1 cellular context compared by ENCODE assay signal in the genomic region with DNA sequence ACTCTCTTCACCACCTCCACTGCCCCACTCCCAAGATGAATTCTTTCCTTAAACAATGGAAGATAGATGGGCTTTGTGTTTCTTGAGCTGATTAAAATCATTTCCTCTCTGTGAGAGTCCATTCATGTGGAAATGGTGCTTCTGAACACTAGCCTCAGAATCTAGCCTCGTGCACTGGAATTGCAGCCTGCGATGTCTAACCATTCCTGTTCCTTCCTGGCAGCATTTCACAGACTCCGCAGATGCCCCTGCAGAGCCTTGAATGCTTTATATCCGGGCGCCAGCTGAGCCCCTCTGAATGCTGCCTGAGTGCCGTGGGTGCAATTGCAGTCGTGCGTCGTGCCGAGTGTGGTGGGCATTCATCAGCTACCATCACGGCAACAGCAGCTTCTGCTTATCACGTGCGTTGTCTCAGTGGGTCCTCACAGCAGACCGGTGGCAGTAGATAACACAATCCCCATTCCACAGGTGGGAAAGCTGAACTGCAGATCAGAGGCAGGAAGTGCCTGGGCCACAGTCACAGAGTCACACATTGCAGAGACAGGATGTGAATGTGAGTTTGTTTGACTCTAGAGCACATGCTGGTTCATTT.
TF ChIP-seq lines count a peak whose summit lies in the region.

No MANE protein-coding gene starts in this region.

TF ChIP-seq in WTC11, 78 proteins besides CTCF, POLR2A, EP300 and RAD21 (continued from another document and continues in another):
- TF ChIP-seq, protein P1, sequence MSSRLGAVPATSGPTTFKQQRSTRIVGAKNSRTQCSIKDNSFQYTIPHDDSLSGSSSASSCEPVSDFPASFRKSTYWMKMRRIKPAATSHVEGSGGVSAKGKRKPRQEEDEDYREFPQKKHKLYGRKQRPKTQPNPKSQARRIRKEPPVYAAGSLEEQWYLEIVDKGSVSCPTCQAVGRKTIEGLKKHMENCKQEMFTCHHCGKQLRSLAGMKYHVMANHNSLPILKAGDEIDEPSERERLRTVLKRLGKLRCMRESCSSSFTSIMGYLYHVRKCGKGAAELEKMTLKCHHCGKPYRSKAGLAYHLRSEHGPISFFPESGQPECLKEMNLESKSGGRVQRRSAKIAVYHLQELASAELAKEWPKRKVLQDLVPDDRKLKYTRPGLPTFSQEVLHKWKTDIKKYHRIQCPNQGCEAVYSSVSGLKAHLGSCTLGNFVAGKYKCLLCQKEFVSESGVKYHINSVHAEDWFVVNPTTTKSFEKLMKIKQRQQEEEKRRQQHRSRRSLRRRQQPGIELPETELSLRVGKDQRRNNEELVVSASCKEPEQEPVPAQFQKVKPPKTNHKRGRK (CRISPR knock-in tag; IDR thresholded peaks at IDR 0.05; ENCODE audit: borderline replicate concordance), result no peak
- TF ChIP-seq ZNF423 (CRISPR knock-in tag; IDR thresholded peaks at IDR 0.05) (peak; percentile 91), NFYB (CRISPR knock-in tag; conservative IDR thresholded peaks at IDR 0.05; ENCODE audit: low read depth) (no peak), ZBTB21 (CRISPR knock-in tag; IDR thresholded peaks at IDR 0.05; ENCODE audit: borderline replicate concordance) (peak; percentile 37; the same call in 1 of the 2 replicates), CREM (CRISPR knock-in tag; IDR thresholded peaks at IDR 0.05) (0 out of 2 replicates have a peak, but pooled peaks have one; percentile 26), ZNF671 (CRISPR knock-in tag; IDR thresholded peaks at IDR 0.05) (no peak), SOX15 (CRISPR knock-in tag; IDR thresholded peaks at IDR 0.05) (no peak), NFE2L1 (CRISPR knock-in tag; IDR thresholded peaks at IDR 0.05) (no peak), JUN (CRISPR knock-in tag; IDR thresholded peaks at IDR 0.05) (no peak), ZNF121 (CRISPR knock-in tag; IDR thresholded peaks at IDR 0.05) (no peak), HMGA2 (CRISPR knock-in tag; IDR thresholded peaks at IDR 0.05) (no peak), ZNF263 (CRISPR knock-in tag; IDR thresholded peaks at IDR 0.05; ENCODE audit: low read depth) (no peak), ZNF416 (CRISPR knock-in tag; IDR thresholded peaks at IDR 0.05) (no peak), JAZF1 (CRISPR knock-in tag; IDR thresholded peaks at IDR 0.05) (no peak), CREB1 (CRISPR knock-in tag; IDR thresholded peaks at IDR 0.05) (no peak), TEAD1 (CRISPR knock-in tag; IDR thresholded peaks at IDR 0.05) (peak; percentile 57; the same call in 1 of the 2 replicates), ZNF219 (CRISPR knock-in tag; IDR thresholded peaks at IDR 0.05; ENCODE audit: borderline replicate concordance) (no peak), SP1 (CRISPR knock-in tag; conservative IDR thresholded peaks at IDR 0.05) (0 out of 2 replicates have a peak, but pooled peaks have one; percentile 15), GTF2I (CRISPR knock-in tag; conservative IDR thresholded peaks at IDR 0.05) (no peak), RELA (CRISPR knock-in tag; IDR thresholded peaks at IDR 0.05; ENCODE audit: borderline replicate concordance) (no peak)
- TF ChIP-seq, protein P2, sequence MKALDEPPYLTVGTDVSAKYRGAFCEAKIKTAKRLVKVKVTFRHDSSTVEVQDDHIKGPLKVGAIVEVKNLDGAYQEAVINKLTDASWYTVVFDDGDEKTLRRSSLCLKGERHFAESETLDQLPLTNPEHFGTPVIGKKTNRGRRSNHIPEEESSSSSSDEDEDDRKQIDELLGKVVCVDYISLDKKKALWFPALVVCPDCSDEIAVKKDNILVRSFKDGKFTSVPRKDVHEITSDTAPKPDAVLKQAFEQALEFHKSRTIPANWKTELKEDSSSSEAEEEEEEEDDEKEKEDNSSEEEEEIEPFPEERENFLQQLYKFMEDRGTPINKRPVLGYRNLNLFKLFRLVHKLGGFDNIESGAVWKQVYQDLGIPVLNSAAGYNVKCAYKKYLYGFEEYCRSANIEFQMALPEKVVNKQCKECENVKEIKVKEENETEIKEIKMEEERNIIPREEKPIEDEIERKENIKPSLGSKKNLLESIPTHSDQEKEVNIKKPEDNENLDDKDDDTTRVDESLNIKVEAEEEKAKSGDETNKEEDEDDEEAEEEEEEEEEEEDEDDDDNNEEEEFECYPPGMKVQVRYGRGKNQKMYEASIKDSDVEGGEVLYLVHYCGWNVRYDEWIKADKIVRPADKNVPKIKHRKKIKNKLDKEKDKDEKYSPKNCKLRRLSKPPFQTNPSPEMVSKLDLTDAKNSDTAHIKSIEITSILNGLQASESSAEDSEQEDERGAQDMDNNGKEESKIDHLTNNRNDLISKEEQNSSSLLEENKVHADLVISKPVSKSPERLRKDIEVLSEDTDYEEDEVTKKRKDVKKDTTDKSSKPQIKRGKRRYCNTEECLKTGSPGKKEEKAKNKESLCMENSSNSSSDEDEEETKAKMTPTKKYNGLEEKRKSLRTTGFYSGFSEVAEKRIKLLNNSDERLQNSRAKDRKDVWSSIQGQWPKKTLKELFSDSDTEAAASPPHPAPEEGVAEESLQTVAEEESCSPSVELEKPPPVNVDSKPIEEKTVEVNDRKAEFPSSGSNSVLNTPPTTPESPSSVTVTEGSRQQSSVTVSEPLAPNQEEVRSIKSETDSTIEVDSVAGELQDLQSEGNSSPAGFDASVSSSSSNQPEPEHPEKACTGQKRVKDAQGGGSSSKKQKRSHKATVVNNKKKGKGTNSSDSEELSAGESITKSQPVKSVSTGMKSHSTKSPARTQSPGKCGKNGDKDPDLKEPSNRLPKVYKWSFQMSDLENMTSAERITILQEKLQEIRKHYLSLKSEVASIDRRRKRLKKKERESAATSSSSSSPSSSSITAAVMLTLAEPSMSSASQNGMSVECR (CRISPR knock-in tag; IDR thresholded peaks at IDR 0.05; ENCODE audit: borderline replicate concordance), result no peak
- TF ChIP-seq, protein P3, sequence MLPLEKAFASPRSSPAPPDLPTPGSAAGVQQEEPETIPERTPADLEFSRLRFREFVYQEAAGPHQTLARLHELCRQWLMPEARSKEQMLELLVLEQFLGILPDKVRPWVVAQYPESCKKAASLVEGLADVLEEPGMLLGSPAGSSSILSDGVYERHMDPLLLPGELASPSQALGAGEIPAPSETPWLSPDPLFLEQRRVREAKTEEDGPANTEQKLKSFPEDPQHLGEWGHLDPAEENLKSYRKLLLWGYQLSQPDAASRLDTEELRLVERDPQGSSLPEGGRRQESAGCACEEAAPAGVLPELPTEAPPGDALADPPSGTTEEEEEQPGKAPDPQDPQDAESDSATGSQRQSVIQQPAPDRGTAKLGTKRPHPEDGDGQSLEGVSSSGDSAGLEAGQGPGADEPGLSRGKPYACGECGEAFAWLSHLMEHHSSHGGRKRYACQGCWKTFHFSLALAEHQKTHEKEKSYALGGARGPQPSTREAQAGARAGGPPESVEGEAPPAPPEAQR (CRISPR knock-in tag; IDR thresholded peaks at IDR 0.05), result no peak
- TF ChIP-seq, protein P4, sequence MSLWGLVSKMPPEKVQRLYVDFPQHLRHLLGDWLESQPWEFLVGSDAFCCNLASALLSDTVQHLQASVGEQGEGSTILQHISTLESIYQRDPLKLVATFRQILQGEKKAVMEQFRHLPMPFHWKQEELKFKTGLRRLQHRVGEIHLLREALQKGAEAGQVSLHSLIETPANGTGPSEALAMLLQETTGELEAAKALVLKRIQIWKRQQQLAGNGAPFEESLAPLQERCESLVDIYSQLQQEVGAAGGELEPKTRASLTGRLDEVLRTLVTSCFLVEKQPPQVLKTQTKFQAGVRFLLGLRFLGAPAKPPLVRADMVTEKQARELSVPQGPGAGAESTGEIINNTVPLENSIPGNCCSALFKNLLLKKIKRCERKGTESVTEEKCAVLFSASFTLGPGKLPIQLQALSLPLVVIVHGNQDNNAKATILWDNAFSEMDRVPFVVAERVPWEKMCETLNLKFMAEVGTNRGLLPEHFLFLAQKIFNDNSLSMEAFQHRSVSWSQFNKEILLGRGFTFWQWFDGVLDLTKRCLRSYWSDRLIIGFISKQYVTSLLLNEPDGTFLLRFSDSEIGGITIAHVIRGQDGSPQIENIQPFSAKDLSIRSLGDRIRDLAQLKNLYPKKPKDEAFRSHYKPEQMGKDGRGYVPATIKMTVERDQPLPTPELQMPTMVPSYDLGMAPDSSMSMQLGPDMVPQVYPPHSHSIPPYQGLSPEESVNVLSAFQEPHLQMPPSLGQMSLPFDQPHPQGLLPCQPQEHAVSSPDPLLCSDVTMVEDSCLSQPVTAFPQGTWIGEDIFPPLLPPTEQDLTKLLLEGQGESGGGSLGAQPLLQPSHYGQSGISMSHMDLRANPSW (CRISPR knock-in tag; conservative IDR thresholded peaks at IDR 0.05; ENCODE audit: low read depth), result 0 out of 2 replicates have a peak, but pooled peaks have one; percentile 18
- TF ChIP-seq, protein P5, sequence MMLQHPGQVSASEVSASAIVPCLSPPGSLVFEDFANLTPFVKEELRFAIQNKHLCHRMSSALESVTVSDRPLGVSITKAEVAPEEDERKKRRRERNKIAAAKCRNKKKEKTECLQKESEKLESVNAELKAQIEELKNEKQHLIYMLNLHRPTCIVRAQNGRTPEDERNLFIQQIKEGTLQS (CRISPR knock-in tag; conservative IDR thresholded peaks at IDR 0.05), result no peak
- TF ChIP-seq, protein P6, sequence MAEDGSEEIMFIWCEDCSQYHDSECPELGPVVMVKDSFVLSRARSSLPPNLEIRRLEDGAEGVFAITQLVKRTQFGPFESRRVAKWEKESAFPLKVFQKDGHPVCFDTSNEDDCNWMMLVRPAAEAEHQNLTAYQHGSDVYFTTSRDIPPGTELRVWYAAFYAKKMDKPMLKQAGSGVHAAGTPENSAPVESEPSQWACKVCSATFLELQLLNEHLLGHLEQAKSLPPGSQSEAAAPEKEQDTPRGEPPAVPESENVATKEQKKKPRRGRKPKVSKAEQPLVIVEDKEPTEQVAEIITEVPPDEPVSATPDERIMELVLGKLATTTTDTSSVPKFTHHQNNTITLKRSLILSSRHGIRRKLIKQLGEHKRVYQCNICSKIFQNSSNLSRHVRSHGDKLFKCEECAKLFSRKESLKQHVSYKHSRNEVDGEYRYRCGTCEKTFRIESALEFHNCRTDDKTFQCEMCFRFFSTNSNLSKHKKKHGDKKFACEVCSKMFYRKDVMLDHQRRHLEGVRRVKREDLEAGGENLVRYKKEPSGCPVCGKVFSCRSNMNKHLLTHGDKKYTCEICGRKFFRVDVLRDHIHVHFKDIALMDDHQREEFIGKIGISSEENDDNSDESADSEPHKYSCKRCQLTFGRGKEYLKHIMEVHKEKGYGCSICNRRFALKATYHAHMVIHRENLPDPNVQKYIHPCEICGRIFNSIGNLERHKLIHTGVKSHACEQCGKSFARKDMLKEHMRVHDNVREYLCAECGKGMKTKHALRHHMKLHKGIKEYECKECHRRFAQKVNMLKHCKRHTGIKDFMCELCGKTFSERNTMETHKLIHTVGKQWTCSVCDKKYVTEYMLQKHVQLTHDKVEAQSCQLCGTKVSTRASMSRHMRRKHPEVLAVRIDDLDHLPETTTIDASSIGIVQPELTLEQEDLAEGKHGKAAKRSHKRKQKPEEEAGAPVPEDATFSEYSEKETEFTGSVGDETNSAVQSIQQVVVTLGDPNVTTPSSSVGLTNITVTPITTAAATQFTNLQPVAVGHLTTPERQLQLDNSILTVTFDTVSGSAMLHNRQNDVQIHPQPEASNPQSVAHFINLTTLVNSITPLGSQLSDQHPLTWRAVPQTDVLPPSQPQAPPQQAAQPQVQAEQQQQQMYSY (CRISPR knock-in tag; IDR thresholded peaks at IDR 0.05), result no peak
- TF ChIP-seq, protein P7, sequence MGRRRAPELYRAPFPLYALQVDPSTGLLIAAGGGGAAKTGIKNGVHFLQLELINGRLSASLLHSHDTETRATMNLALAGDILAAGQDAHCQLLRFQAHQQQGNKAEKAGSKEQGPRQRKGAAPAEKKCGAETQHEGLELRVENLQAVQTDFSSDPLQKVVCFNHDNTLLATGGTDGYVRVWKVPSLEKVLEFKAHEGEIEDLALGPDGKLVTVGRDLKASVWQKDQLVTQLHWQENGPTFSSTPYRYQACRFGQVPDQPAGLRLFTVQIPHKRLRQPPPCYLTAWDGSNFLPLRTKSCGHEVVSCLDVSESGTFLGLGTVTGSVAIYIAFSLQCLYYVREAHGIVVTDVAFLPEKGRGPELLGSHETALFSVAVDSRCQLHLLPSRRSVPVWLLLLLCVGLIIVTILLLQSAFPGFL (CRISPR knock-in tag; IDR thresholded peaks at IDR 0.05; ENCODE audit: borderline replicate concordance), result no peak
- TF ChIP-seq, protein P8, sequence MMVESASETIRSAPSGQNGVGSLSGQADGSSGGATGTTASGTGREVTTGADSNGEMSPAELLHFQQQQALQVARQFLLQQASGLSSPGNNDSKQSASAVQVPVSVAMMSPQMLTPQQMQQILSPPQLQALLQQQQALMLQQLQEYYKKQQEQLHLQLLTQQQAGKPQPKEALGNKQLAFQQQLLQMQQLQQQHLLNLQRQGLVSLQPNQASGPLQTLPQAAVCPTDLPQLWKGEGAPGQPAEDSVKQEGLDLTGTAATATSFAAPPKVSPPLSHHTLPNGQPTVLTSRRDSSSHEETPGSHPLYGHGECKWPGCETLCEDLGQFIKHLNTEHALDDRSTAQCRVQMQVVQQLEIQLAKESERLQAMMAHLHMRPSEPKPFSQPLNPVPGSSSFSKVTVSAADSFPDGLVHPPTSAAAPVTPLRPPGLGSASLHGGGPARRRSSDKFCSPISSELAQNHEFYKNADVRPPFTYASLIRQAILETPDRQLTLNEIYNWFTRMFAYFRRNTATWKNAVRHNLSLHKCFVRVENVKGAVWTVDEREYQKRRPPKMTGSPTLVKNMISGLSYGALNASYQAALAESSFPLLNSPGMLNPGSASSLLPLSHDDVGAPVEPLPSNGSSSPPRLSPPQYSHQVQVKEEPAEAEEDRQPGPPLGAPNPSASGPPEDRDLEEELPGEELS (CRISPR knock-in tag; IDR thresholded peaks at IDR 0.05), result peak; percentile 68; the same call in 1 of the 2 replicates
- TF ChIP-seq, protein P9, sequence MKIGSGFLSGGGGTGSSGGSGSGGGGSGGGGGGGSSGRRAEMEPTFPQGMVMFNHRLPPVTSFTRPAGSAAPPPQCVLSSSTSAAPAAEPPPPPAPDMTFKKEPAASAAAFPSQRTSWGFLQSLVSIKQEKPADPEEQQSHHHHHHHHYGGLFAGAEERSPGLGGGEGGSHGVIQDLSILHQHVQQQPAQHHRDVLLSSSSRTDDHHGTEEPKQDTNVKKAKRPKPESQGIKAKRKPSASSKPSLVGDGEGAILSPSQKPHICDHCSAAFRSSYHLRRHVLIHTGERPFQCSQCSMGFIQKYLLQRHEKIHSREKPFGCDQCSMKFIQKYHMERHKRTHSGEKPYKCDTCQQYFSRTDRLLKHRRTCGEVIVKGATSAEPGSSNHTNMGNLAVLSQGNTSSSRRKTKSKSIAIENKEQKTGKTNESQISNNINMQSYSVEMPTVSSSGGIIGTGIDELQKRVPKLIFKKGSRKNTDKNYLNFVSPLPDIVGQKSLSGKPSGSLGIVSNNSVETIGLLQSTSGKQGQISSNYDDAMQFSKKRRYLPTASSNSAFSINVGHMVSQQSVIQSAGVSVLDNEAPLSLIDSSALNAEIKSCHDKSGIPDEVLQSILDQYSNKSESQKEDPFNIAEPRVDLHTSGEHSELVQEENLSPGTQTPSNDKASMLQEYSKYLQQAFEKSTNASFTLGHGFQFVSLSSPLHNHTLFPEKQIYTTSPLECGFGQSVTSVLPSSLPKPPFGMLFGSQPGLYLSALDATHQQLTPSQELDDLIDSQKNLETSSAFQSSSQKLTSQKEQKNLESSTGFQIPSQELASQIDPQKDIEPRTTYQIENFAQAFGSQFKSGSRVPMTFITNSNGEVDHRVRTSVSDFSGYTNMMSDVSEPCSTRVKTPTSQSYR (CRISPR knock-in tag; IDR thresholded peaks at IDR 0.05), result no peak
- TF ChIP-seq, protein P10, sequence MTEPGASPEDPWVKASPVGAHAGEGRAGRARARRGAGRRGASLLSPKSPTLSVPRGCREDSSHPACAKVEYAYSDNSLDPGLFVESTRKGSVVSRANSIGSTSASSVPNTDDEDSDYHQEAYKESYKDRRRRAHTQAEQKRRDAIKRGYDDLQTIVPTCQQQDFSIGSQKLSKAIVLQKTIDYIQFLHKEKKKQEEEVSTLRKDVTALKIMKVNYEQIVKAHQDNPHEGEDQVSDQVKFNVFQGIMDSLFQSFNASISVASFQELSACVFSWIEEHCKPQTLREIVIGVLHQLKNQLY (CRISPR knock-in tag; IDR thresholded peaks at IDR 0.05), result no peak
- TF ChIP-seq, protein P11, sequence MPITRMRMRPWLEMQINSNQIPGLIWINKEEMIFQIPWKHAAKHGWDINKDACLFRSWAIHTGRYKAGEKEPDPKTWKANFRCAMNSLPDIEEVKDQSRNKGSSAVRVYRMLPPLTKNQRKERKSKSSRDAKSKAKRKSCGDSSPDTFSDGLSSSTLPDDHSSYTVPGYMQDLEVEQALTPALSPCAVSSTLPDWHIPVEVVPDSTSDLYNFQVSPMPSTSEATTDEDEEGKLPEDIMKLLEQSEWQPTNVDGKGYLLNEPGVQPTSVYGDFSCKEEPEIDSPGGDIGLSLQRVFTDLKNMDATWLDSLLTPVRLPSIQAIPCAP (CRISPR knock-in tag; IDR thresholded peaks at IDR 0.05), result no peak
